ENCODE assay signal across 1 cellular context in genomic region chr1:86448670-86449069, GRCh38.
TF ChIP-seq lines count a peak whose summit lies in the region.

No MANE protein-coding gene starts in this region.

TF ChIP-seq in K562, 482 proteins besides CTCF, POLR2A, EP300 and RAD21 (continued from another document):
- TF ChIP-seq ZEB2 (IDR thresholded peaks at IDR 0.05) (no peak), SIN3A (IDR thresholded peaks at IDR 0.05; ENCODE audit: borderline replicate concordance in 2 of 2, control insufficient read depth in 1 of 2, low read depth in 2 of 2, low read length in 2 of 2) (no peak), ZNF239 (CRISPR knock-in tag; IDR thresholded peaks at IDR 0.05) (no peak), NCOR1 (IDR thresholded peaks at IDR 0.05) (peak; percentile 65), ZBTB43 (CRISPR knock-in tag; IDR thresholded peaks at IDR 0.05) (no peak), ZNF41 (CRISPR knock-in tag; conservative IDR thresholded peaks at IDR 0.05) (no peak), MTA3 (IDR thresholded peaks at IDR 0.05; ENCODE audit: borderline replicate concordance) (no peak), TCF7L2 (IDR thresholded peaks at IDR 0.05; ENCODE audit: low read depth, low read length) (no peak), ARNT (IDR thresholded peaks at IDR 0.05) (no peak), SMARCA4 (IDR thresholded peaks at IDR 0.05) (peak; percentile 70), ZBTB17 (CRISPR knock-in tag; IDR thresholded peaks at IDR 0.05) (no peak), NELFE (IDR thresholded peaks at IDR 0.05; ENCODE audit: insufficient read depth, insufficient read length) (no peak), TSC22D4 (tag; IDR thresholded peaks at IDR 0.05) (no peak), ZBTB7A (IDR thresholded peaks at IDR 0.05; ENCODE audit: borderline replicate concordance, control insufficient read depth, low read depth, low read length) (no peak), SMAD3 (CRISPR knock-in tag; conservative IDR thresholded peaks at IDR 0.05) (no peak), ZBTB26 (CRISPR knock-in tag; IDR thresholded peaks at IDR 0.05) (no peak), MBD2 (IDR thresholded peaks at IDR 0.05; ENCODE audit: borderline replicate concordance, low read depth) (no peak), PREB (CRISPR knock-in tag; IDR thresholded peaks at IDR 0.05) (no peak), ARID2 (IDR thresholded peaks at IDR 0.05) (0 out of 2 replicates have a peak, but pooled peaks have one; percentile 31), SAP30 (IDR thresholded peaks at IDR 0.05; ENCODE audit: borderline replicate concordance, insufficient read depth, low read depth, low read length, poor library complexity, severe bottlenecking) (no peak), THRAP3 (IDR thresholded peaks at IDR 0.05; ENCODE audit: borderline replicate concordance) (no peak), HNRNPLL (IDR thresholded peaks at IDR 0.05; ENCODE audit: low read depth, low read length, poor library complexity, severe bottlenecking) (no peak), HES1 (IDR thresholded peaks at IDR 0.05; ENCODE audit: low read depth) (no peak), DDX20 (tag; IDR thresholded peaks at IDR 0.05; ENCODE audit: low read depth) (no peak), GATAD2B (IDR thresholded peaks at IDR 0.05; ENCODE audit: borderline replicate concordance) (no peak), REST (CRISPR knock-in tag; IDR thresholded peaks at IDR 0.05; ENCODE audit: low read depth) (no peak), TEAD4 (IDR thresholded peaks at IDR 0.05; ENCODE audit: low read length) (peak; percentile 85), TEAD4 (CRISPR knock-in tag; IDR thresholded peaks at IDR 0.05; ENCODE audit: borderline replicate concordance) (no peak), FOXJ2 (tag; IDR thresholded peaks at IDR 0.05) (no peak), ZNF318 (IDR thresholded peaks at IDR 0.05; ENCODE audit: borderline replicate concordance in 1 of 2, low read depth in 1 of 2) (no peak), IRF9 (tag; IDR thresholded peaks at IDR 0.05) (no peak), ESRRB (CRISPR knock-in tag; IDR thresholded peaks at IDR 0.05; ENCODE audit: borderline replicate concordance) (no peak), ZNF436 (CRISPR knock-in tag; IDR thresholded peaks at IDR 0.05) (no peak)
